Comparison of ENCODE assay signal across 8 cellular contexts in the genomic region with DNA sequence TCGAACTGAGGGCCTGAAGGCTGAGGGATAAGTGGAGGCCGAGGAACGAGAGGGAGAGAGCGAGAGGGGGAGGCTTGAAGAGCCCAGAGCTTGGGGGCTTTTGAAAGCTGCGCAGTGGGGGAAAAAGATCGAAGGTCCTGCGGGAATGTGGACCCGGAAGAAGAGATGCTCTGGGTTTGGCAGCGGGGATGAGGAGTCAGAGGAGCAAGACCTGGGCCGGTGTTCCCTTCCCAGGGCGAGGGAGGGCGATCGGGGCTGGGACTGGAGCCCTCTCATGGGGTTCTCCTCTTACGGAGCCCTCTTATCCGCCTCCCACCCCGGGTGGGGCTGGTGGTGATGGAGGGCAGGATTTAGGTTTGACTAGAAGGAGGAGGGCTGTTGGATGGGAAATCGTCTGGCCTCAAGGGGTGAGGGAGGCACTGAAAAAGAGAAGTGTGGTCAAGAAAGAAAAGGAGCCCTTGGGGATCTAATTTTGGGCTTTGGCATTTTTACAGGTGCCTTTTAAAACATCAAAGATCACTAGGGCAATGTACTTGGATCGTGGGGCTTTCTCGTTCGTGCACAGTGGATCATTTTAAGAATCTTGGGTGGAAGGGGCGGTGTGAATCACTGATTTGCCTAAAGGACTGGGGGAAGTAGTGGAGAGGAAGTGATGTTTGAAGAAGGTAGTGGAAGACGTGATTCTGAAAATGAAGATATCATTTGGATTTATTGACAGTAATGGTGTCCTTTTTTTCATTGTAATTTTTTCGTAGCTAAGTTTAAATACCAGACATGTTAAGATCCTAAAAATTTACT. TPM values are rescaled to one million over a fixed set of nuclear protein-coding genes. Genes with fewer than 3 reads are reported as not detected.
DNase-seq lines count a peak whose midpoint lies in the region; ATAC-seq and TF ChIP-seq lines count a peak whose summit lies in the region.

No MANE protein-coding gene starts in this region.

- H3K4me2 ChIP-seq in HCT116 (ENCODE audit: low read length): peak overlapping the region; percentile 86

- intact Hi-C loops in HCT116 (cut with micrococcal nuclease): loop anchor here (2.0 kb wide), 1 partner anchor 123 kb away; a partner anchor contains a TSS
- intact Hi-C loops in left colon (cut with DNase I, micrococcal nuclease): loop anchor here in 1 of 2 donors (5.0 kb wide), 1 partner anchor 125 kb away; a partner anchor contains a TSS

- CTCF ChIA-PET in GM10248 (lab: Yijun Ruan, JAX) (interaction anchor here (0.9 to 4.2 kb wide), 7 partner anchors 11 to 124 kb away, joined by 3 to 22 read pairs (median 3); a partner anchor contains a TSS), HCT116 (lab: Charles Lee) (interaction anchor here (1.5 kb wide), 1 partner anchor 123 kb away, joined by 5 read pairs; a partner anchor contains a TSS)

- H3K9me3 ChIP-seq in HCT116 (ENCODE audit: control insufficient read depth in 1 of 2, insufficient read depth in 1 of 2, low read depth in 1 of 2, low read length in 2 of 2): no peaks in the 10 kb centered on the region

- peak; percentile 35 for ATAC-seq in HCT116
- peak; percentile 55 for ATAC-seq in left colon

- peak overlapping the region; percentile 88 for H3K9ac ChIP-seq in HCT116 (ENCODE audit: low read length)

- TF ChIP-seq RAD21 in HCT116 (IDR thresholded peaks at IDR 0.05; ENCODE audit: low read depth): no peak

- peaks cover 54% of the 10 kb centered on the region for H3K79me2 ChIP-seq in HCT116 (ENCODE audit: insufficient read depth, low read length)

- no peak for TF ChIP-seq POLR2A in HCT116 (IDR thresholded peaks at IDR 0.05; ENCODE audit: borderline replicate concordance, extremely low read depth, insufficient read depth, insufficient read length)

- TF ChIP-seq CTCF in GM10248 (IDR thresholded peaks at IDR 0.05; ENCODE audit: control extremely low read depth, extremely low read depth, low read depth, missing control alignments) (no peak), HCT116 (IDR thresholded peaks at IDR 0.05 in 2 of 3, conservative IDR thresholded peaks at IDR 0.05 in 1 of 3; ENCODE audit: borderline replicate concordance in 1 of 3, insufficient read depth in 1 of 3, low read depth in 2 of 3, low read length in 2 of 3) (no peak), WI38 (IDR thresholded peaks at IDR 0.05; ENCODE audit: low read depth, low read length) (no peak), coronary artery (IDR thresholded peaks at IDR 0.05) (no peak)

- BruUV-seq in HCT116 (replicated peaks; lab: Mats Ljungman, UMichigan): no TSS peak

- H3K27ac ChIP-seq in HCT116 (ENCODE audit: low read depth, low read length): peak overlapping the region; percentile 85
- peak overlapping the region; percentile 96 to 97 for H3K27ac ChIP-seq in coronary artery

- H3K27me3 ChIP-seq in HCT116 (ENCODE audit: insufficient read depth, low read length): no peaks in the 10 kb centered on the region

- RAD21 ChIA-PET in HCT116 (lab: Charles Lee; ENCODE audit: low non-redundant PET in 1 of 2, low total read pairs in 2 of 2, uncharacterized antibody in 2 of 2, unreplicated experiment in 2 of 2): no interaction called here

- no peaks in the 10 kb centered on the region for H4K20me1 ChIP-seq in HCT116 (ENCODE audit: insufficient read depth)

- H3K36me3 ChIP-seq in HCT116 (ENCODE audit: control insufficient read depth in 1 of 2, insufficient read depth in 2 of 2, low read length in 2 of 2): no peaks in the 10 kb centered on the region

- H3K9me2 ChIP-seq in HCT116 (ENCODE audit: insufficient read depth): no peaks in the 10 kb centered on the region

- peak; percentile 63 for DNase-seq in GM10248 (ENCODE audit: extremely low spot score)
- DNase-seq in HCT116 (ENCODE audit: low read depth, low spot score): peak; percentile 1
- DNase-seq in M059J (ENCODE audit: low read depth): peak; percentile 71
- peak; percentile 86 for DNase-seq in coronary artery (ENCODE audit: low spot score)
- peak; percentile 56 to 63 for DNase-seq in left colon
- DNase-seq in stimulated activated CD4-positive, alpha-beta T cell treated with anti-CD3 and anti-CD28 coated beads, Interleukin-2, amount 100 ng/mL, for 24 hours: peak; percentile 38 to 41
- no peak for DNase-seq in H4 (ENCODE audit: low spot score)

- H3K4me3 ChIP-seq in HCT116 (replicated peaks in 1 of 2; ENCODE audit: low read depth in 1 of 2, low read length in 2 of 2) (peak overlapping the region; percentile 78 to 95), WI38 (ENCODE audit: low read depth, low read length) (peak overlapping the region; percentile 95), coronary artery (peak overlapping the region; percentile 89)

- POLR2A ChIA-PET in GM10248 (lab: Yijun Ruan, JAX): interaction anchor here (0.7 kb wide), 1 partner anchor 12 kb away, joined by 3 read pairs; no protein-coding TSS in a partner anchor
- POLR2A ChIA-PET in HCT116 (lab: Charles Lee): interaction anchor here (1.1 kb wide), 1 partner anchor 118 kb away, joined by 3 read pairs; no protein-coding TSS in a partner anchor

- no peak overlapping the region for H2AFZ ChIP-seq in HCT116 (ENCODE audit: low read depth, low read length, poor library complexity, severe bottlenecking)

- H3K4me1 ChIP-seq in HCT116 (ENCODE audit: control insufficient read depth in 1 of 2, insufficient read depth in 2 of 2, low read length in 2 of 2): peaks cover 13 to 57% of the 10 kb centered on the region in 2 experiments; a peak in 3 of 4 replicates

TF ChIP-seq in HCT116, 20 proteins besides CTCF, POLR2A, EP300 and RAD21:
- TF ChIP-seq SIN3A (IDR thresholded peaks at IDR 0.05; ENCODE audit: low read depth) (peak; percentile 4; the same call in 1 of the 2 replicates), SP1 (IDR thresholded peaks at IDR 0.05; ENCODE audit: low read depth) (no peak), ELF1 (IDR thresholded peaks at IDR 0.05; ENCODE audit: borderline replicate concordance, low read depth) (no peak; the same call in 1 of the 2 replicates)

RNA-seq across cellular contexts. Expression of a gene that starts 0.6 kb away (rescaled TPM):
- 23.6 TPM for total RNA-seq in HCT116 (2021; ENCODE audit: unreplicated experiment)
- polyA plus RNA-seq in HCT116 (2012): 6.7 and 8.6 TPM in 2 replicates
- total RNA-seq in M059J (2014; rRNA removed; shearing (Covaris generic)): 13.0 and 24.5 TPM in 2 replicates
- 10 to 100 TPM; 12.0 to 20.3 TPM for total RNA-seq in left colon
- 10.9 and 11.2 TPM in 2 replicates for total RNA-seq in H4 (2014; rRNA removed; shearing (Covaris generic))
